Comparison of ENCODE assay signal across 9 cellular contexts in genomic region chr16:30844346-30844670, GRCh38.
"Had no signal": no experiment of that assay in that cellular context is flagged by ENCODE, and none has a peak within 500 bp of the region (broad histone marks: within the 10 kb centered on the region; RNA-seq: fewer than 3 reads in every experiment).

No MANE protein-coding gene starts in this region.

- H3K27ac Mint-ChIP-seq: activated naive CD4-positive, alpha-beta T cell treated with anti-CD3 and anti-CD28 coated beads for 36 hours; neural progenitor cell had no signal

- H3K9me3 Mint-ChIP-seq: activated CD4-positive, alpha-beta memory T cell treated with anti-CD3 and anti-CD28 coated beads, Interleukin-2, amount 10 ng/mL, durations not matched to agents 7 days and 5 days; activated naive CD4-positive, alpha-beta T cell treated with anti-CD3 and anti-CD28 coated beads for 36 hours; T-helper 2 cell treated with Interferon-gamma antibody and Interleukin-4, amounts not matched to agents 5 μg/mL and 100 μg/mL, for 36 hours had no signal

- H3K9me3 ChIP-seq: body of pancreas, ovary, tibial nerve had no signal

- H3K27me3 ChIP-seq: body of pancreas, hepatocyte, neural progenitor cell, ovary, tibial nerve had no signal

- H3K36me3 ChIP-seq: neural progenitor cell, ovary, tibial nerve had no signal

- H3K9ac ChIP-seq: neural progenitor cell had no signal

- H3K4me3 ChIP-seq: body of pancreas, hepatocyte, neural progenitor cell, ovary had no signal

- H3K79me2 ChIP-seq: hepatocyte had no signal

- H3K4me1 ChIP-seq: neural progenitor cell had no signal

- H3K4me3 Mint-ChIP-seq: activated naive CD4-positive, alpha-beta T cell treated with anti-CD3 and anti-CD28 coated beads for 36 hours; endodermal cell; neural progenitor cell had no signal

- H3K27ac ChIP-seq: neural progenitor cell, ovary had no signal

- H3K4me2 ChIP-seq: neural progenitor cell had no signal

- H3K27me3 Mint-ChIP-seq: activated CD4-positive, alpha-beta memory T cell treated with anti-CD3 and anti-CD28 coated beads, Interleukin-2, amount 10 ng/mL, durations not matched to agents 7 days and 5 days had no signal
